In the genomic region with DNA sequence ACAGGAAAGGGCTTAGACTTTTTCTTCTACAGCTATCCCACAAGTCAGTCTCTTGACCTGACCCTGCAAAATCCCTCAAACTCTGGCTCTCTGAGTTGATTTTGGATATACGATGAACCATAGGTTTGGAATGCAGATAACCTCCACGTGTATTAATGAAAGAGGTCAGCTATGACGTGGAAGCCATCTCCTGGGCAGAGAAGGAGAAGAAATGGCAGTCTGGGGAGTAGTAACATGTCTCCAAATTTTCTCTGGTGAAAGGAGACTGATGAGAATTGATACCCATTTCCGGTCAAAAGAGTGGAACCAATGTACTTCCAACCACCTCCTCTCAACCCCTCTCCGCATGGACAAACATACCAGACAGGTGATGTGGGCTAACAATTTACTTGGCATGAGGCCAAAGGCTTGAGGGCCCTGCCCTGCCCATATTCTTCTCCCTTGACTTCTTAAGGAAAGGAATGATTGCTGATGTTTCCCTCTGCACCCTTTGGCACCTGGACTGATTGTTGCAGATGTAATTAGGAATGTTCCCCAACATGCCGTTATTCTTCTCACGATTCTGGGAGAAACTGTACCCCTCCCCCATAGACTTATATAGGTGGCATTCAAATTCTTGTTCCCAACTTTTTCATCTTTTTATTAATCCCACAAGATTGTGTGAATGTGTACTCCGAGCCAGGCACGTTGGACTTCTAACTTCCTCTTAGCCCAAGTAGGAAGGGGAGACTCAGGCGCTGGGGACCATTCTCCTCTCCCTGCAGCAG, we compare ENCODE assay signal across 1 cellular context.
A peak's percentile ranks its signal among the peaks of the same experiment; 100 is the strongest.
TF ChIP-seq lines count a peak whose summit lies in the region.

No MANE protein-coding gene starts in this region.

TF ChIP-seq in HCT116, 20 proteins besides CTCF, POLR2A, EP300 and RAD21 (continued from another document):
- TF ChIP-seq SIN3A (IDR thresholded peaks at IDR 0.05; ENCODE audit: low read depth) (peak; percentile 60; the same call in 1 of the 2 replicates), FOSL1 (IDR thresholded peaks at IDR 0.05; ENCODE audit: low read depth) (peak; percentile 39; the same call in 1 of the 2 replicates), SP1 (IDR thresholded peaks at IDR 0.05; ENCODE audit: low read depth) (peak; percentile 45; the same call in 1 of the 2 replicates), TCF7L2 (IDR thresholded peaks at IDR 0.05; ENCODE audit: borderline replicate concordance, extremely low read depth, insufficient read depth, insufficient read length) (no peak), POLR2AphosphoS5 (IDR thresholded peaks at IDR 0.05; ENCODE audit: low read depth, low read length) (no peak), EGR1 (IDR thresholded peaks at IDR 0.05; ENCODE audit: low read depth) (no peak), EZH2phosphoT487 (IDR thresholded peaks at IDR 0.05; ENCODE audit: borderline replicate concordance) (no peak)
- TF ChIP-seq, protein P1, sequence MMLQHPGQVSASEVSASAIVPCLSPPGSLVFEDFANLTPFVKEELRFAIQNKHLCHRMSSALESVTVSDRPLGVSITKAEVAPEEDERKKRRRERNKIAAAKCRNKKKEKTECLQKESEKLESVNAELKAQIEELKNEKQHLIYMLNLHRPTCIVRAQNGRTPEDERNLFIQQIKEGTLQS (IDR thresholded peaks at IDR 0.05) = no peak
